ENCODE assay signal across 6 cellular contexts in genomic region chr19:17246681-17247425, GRCh38. TPM values are rescaled to one million over a fixed set of nuclear protein-coding genes. Genes with fewer than 3 reads are reported as not detected.
DNase-seq lines count a peak whose midpoint lies in the region; ATAC-seq and TF ChIP-seq lines count a peak whose summit lies in the region.

No MANE protein-coding gene starts in this region.

- peaks cover 27% of the 10 kb centered on the region; the same call in 1 of the 2 replicates for H3K79me2 ChIP-seq in OCI-LY3 (ENCODE audit: low read length)

- peak; percentile 0 for ATAC-seq in Right ventricle myocardium superior (ENCODE audit: poor library complexity)

- intact Hi-C loops in Right ventricle myocardium superior (cut with DNase I) (no loop called here), testis (cut with DNase I; ENCODE audit: low total_unique reads) (no loop called here)

- 10 to 11% methylated on average over 18 to 21 of the region's 21 CpGs for WGBS in testis, 2 donors

- peak; percentile 79 for DNase-seq in COLO668 (lab: John Stamatoyannopoulos, UW; ENCODE audit: unreplicated experiment)
- no peak for DNase-seq in Right ventricle myocardium superior
- DNase-seq in testis = peak; percentile 54
- no peak for DNase-seq in NCI-H526 (lab: John Stamatoyannopoulos, UW)
- DNase-seq in HK-2 (ENCODE audit: unreplicated experiment) = no peak

- H3K4me1 ChIP-seq in OCI-LY3 (ENCODE audit: low read length) = peaks cover 18% of the 10 kb centered on the region
- H3K4me1 ChIP-seq in testis = peaks cover 31% of the 10 kb centered on the region

- TF ChIP-seq CTCF in OCI-LY3 (IDR thresholded peaks at IDR 0.05; ENCODE audit: low read depth, low read length) (no peak), testis (IDR thresholded peaks at IDR 0.05) (no peak)

- peak overlapping the region; percentile 93 for H3K9ac ChIP-seq in OCI-LY3 (ENCODE audit: low read length)

- peak overlapping the region; percentile 72 for H3K27ac ChIP-seq in OCI-LY3 (ENCODE audit: low read length)
- peak overlapping the region; percentile 73 to 82 for H3K27ac ChIP-seq in testis

- H3K9me3 ChIP-seq in OCI-LY3 (ENCODE audit: insufficient read depth, low read length) = no peaks in the 10 kb centered on the region
- no peaks in the 10 kb centered on the region for H3K9me3 ChIP-seq in testis

- no peaks in the 10 kb centered on the region for H3K36me3 ChIP-seq in OCI-LY3 (replicated peaks; ENCODE audit: low read depth, low read length)
- H3K36me3 ChIP-seq in testis (ENCODE audit: low read depth, missing control alignments) = no peaks in the 10 kb centered on the region

- H3K4me2 ChIP-seq in OCI-LY3 (ENCODE audit: low read length) = peak overlapping the region; percentile 90

- H4K20me1 ChIP-seq in OCI-LY3 (ENCODE audit: insufficient read depth, low read length) = peaks cover 9% of the 10 kb centered on the region; the same call in 1 of the 2 replicates

- H3K4me3 ChIP-seq in OCI-LY3 (ENCODE audit: low read length) = peak overlapping the region; percentile 84
- H3K4me3 ChIP-seq in testis = peak overlapping the region; percentile 45 to 71

- peak overlapping the region; percentile 71 for H2AFZ ChIP-seq in OCI-LY3 (ENCODE audit: low read depth, low read length)

- TF ChIP-seq POLR2A in testis (IDR thresholded peaks at IDR 0.05) = no peak

- H3K27me3 ChIP-seq in OCI-LY3 (ENCODE audit: low read depth, low read length) (peaks cover 4% of the 10 kb centered on the region; the same call in 1 of the 2 replicates), testis (no peaks in the 10 kb centered on the region)

RNA-seq across cellular contexts. Expression of gene NR2F6, which starts 1.1 kb away (rescaled TPM):
- total RNA-seq in Right ventricle myocardium superior (77.3 TPM), testis (10 to 100 TPM; 63.1 to 71.8 TPM)
- polyA plus RNA-seq in testis (ENCODE audit: insufficient read depth, low read depth, low replicate concordance) = 20.4 TPM

RNA-seq across cellular contexts. Expression of gene USHBP1, which starts 17.7 kb away (rescaled TPM):
- total RNA-seq in Right ventricle myocardium superior (7.9 TPM), testis (1 to 10 TPM; 2.0 to 5.6 TPM)
- 2.6 TPM for polyA plus RNA-seq in testis (ENCODE audit: insufficient read depth, low read depth, low replicate concordance)

RNA-seq across cellular contexts. Expression of gene BABAM1, which starts 20.4 kb away (rescaled TPM):
- total RNA-seq in Right ventricle myocardium superior = 77.9 TPM
- total RNA-seq in testis = 10 to 100 TPM; 93.2 to 95.4 TPM
- polyA plus RNA-seq in testis (ENCODE audit: insufficient read depth, low read depth, low replicate concordance) = 110 TPM

RNA-seq across cellular contexts. Expression of gene OCEL1, which starts 20.8 kb away (rescaled TPM):
- total RNA-seq in Right ventricle myocardium superior = 22.4 TPM
- total RNA-seq in testis = 10 to 100 TPM in 1 of 2 donors, 1 to 10 TPM in 1; 6.6 to 13.9 TPM
- 17.5 TPM for polyA plus RNA-seq in testis (ENCODE audit: insufficient read depth, low read depth, low replicate concordance)

RNA-seq across cellular contexts. Expression of gene USE1, which starts 31.7 kb away (rescaled TPM):
- 30.7 TPM for total RNA-seq in Right ventricle myocardium superior
- 10 to 100 TPM; 15.8 to 23.8 TPM for total RNA-seq in testis
- polyA plus RNA-seq in testis (ENCODE audit: insufficient read depth, low read depth, low replicate concordance) = 33.3 TPM

Comparison
In these comparisons a context has a peak if more than half of its experiments do, and no peak if none do; other contexts are left out.
1. DNase-seq: peak in COLO668 (single experiment) and testis (single experiment); none in Right ventricle myocardium superior (single experiment), NCI-H526 (0 of 2) and HK-2 (single experiment).